ENCODE assay signal across 1 cellular context in genomic region chr2:1824202-1824905, GRCh38.
TF ChIP-seq lines count a peak whose summit lies in the region.

No MANE protein-coding gene starts in this region.

TF ChIP-seq in H1, 55 proteins besides CTCF, POLR2A, EP300 and RAD21:
- TF ChIP-seq JUND (IDR thresholded peaks at IDR 0.05; ENCODE audit: low read length) (no peak), MAX (IDR thresholded peaks at IDR 0.05) (no peak), SIX5 (IDR thresholded peaks at IDR 0.05; ENCODE audit: low read depth, low read length) (no peak), CREB1 (IDR thresholded peaks at IDR 0.05) (no peak), YY1 (IDR thresholded peaks at IDR 0.05; ENCODE audit: low read depth, low read length) (no peak), PHF8 (conservative IDR thresholded peaks at IDR 0.05; ENCODE audit: low read depth, low read length) (no peak), CBX5 (IDR thresholded peaks at IDR 0.05; ENCODE audit: low read depth, low read length) (no peak), EZH2 (IDR thresholded peaks at IDR 0.05; ENCODE audit: low read depth, low read length, severe bottlenecking) (no peak), GABPA (IDR thresholded peaks at IDR 0.05; ENCODE audit: borderline replicate concordance, insufficient read depth, low read length) (no peak), USF2 (IDR thresholded peaks at IDR 0.05; ENCODE audit: low read length) (no peak), TBP (IDR thresholded peaks at IDR 0.05; ENCODE audit: low read depth, low read length) (no peak), TEAD4 (IDR thresholded peaks at IDR 0.05; ENCODE audit: low read depth, low read length) (no peak), CTBP2 (IDR thresholded peaks at IDR 0.05; ENCODE audit: borderline replicate concordance, insufficient read depth, insufficient read length, low read length) (no peak), JUN (IDR thresholded peaks at IDR 0.05; ENCODE audit: low read depth, low read length) (no peak), BRCA1 (IDR thresholded peaks at IDR 0.05; ENCODE audit: low read depth, low read length) (no peak), RNF2 (IDR thresholded peaks at IDR 0.05; ENCODE audit: borderline replicate concordance, low read depth, low read length, missing control alignments, poor library complexity, severe bottlenecking) (no peak), CHD7 (IDR thresholded peaks at IDR 0.05; ENCODE audit: insufficient replicate concordance, low read length) (no peak), RBBP5 (IDR thresholded peaks at IDR 0.05; ENCODE audit: borderline replicate concordance, low read depth, low read length) (no peak)
